In the genomic region with DNA sequence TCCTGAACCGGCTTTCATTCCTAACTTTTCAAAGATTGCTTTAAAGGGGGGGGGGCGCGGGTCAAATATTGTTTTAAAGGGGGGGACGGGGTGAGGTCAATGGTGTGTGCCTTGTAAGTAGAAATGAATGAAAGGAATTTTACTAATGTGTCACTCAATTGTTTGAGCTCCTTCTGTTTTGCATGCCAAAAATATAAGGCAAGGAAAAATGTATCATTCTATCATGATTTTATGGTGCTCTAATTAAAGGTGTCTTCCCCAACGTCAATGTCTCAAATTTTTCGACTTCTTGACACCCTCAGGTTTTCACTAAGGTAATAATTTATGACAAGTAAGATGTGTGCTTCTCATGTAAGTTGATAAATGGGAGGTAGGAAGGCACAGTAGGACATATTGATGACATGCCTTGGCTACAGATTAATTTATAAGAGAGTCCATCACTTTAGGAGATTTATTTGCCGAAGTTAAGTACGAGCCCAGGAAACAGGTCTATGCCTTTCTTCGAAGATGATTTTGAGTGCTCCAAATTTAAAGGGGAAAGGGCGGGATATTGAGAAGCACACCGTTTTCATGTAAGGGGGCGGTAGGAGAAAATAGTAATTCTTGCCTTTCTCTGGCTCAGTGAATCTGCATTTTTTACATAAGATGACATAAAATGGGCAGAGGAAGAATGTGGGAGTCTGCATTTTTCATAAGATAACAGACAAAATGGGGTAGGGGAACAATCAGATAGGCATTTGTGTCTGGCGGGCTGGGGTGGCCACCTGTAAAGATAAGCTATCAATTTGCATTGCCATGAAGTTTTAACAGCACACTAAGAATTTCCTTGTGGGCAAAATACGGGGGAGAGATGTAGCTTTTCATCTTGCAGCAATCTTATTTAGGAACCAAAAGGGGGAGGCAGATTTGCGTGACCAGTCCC, we compare ENCODE assay signal across 8 cellular contexts. TPM values are rescaled to one million over a fixed set of nuclear protein-coding genes. Genes with fewer than 3 reads are reported as not detected.
DNase-seq lines count a peak whose midpoint lies in the region; ATAC-seq and TF ChIP-seq lines count a peak whose summit lies in the region.

No MANE protein-coding gene starts in this region.

- no peak for TF ChIP-seq CTCF in CD14-positive monocyte (IDR thresholded peaks at IDR 0.05)
- TF ChIP-seq CTCF in neural crest cell (conservative IDR thresholded peaks at IDR 0.05), result no peak

- H3K4me1 Mint-ChIP-seq in CD14-positive monocyte (peaks cover 29% of the 10 kb centered on the region), neural crest cell (peaks cover 39% of the 10 kb centered on the region)

- no peaks in the 10 kb centered on the region for H3K27me3 Mint-ChIP-seq in CD14-positive monocyte (ENCODE audit: low read depth in 3 of 3)
- peaks cover 23% of the 10 kb centered on the region for H3K27me3 Mint-ChIP-seq in neural crest cell (ENCODE audit: low read depth)

- no peaks in the 10 kb centered on the region for H3K36me3 ChIP-seq in duodenal mucosa (ENCODE audit: control insufficient read depth in 1 of 2, insufficient read depth in 2 of 2, low read length in 2 of 2)

- intact Hi-C loops in CD14-positive monocyte (cut with micrococcal nuclease), result loop anchor here (1.0 to 5.0 kb wide), 2 partner anchors 148 kb away; partner anchors contain the start of gene RNF138 (in 1 of the 2)

- no peak for ATAC-seq in GM21390 (IDR thresholded peaks at IDR 0.05; ENCODE audit: unreplicated experiment)

- H3K9me3 Mint-ChIP-seq in CD14-positive monocyte (peaks cover 0 to 2% (median 0%) of the 10 kb centered on the region in 7 donors), neural crest cell (no peaks in the 10 kb centered on the region)

- peaks cover 20 to 28% of the 10 kb centered on the region in 2 donors for H3K4me1 ChIP-seq in duodenal mucosa (ENCODE audit: control insufficient read depth in 1 of 2, insufficient read depth in 2 of 2, low read length in 2 of 2)

- peaks cover 3 to 5% of the 10 kb centered on the region in 2 donors for H3K36me3 Mint-ChIP-seq in CD14-positive monocyte
- H3K36me3 Mint-ChIP-seq in neural crest cell (ENCODE audit: low read depth), result no peaks in the 10 kb centered on the region

- no peak overlapping the region for H3K27ac ChIP-seq in duodenal mucosa (ENCODE audit: low read depth, low read length)

- H3K27ac Mint-ChIP-seq in CD14-positive monocyte (peak overlapping the region; percentile 87 to 100 (median 94)), neural crest cell (ENCODE audit: unreplicated experiment) (peak overlapping the region; percentile 82)

- peak overlapping the region; percentile 99 to 100 for H3K4me3 Mint-ChIP-seq in CD14-positive monocyte
- peak overlapping the region; percentile 100 for H3K4me3 Mint-ChIP-seq in neural crest cell

- DNase-seq in CD14-positive monocyte (ENCODE audit: low spot score) (no peak), NCI-H226 (peak; percentile 17), neural crest cell (ENCODE audit: low read depth, low spot score) (no peak), NCI-H2081 (lab: John Stamatoyannopoulos, UW) (no peak), SKM-1 (lab: John Stamatoyannopoulos, UW; ENCODE audit: unreplicated experiment) (no peak)
- DNase-seq in stimulated activated naive CD4-positive, alpha-beta T cell treated with Interleukin-2 at 50 U/mL for 16 hours (lab: John Stamatoyannopoulos, UW), result no peak

- no peaks in the 10 kb centered on the region for H3K9me3 ChIP-seq in duodenal mucosa (ENCODE audit: control insufficient read depth in 1 of 2, low read length in 2 of 2)

- peak overlapping the region; percentile 61 to 88 for H3K9ac ChIP-seq in duodenal mucosa (ENCODE audit: low read depth in 1 of 2, low read length in 2 of 2)

- no peaks in the 10 kb centered on the region for H3K27me3 ChIP-seq in duodenal mucosa (ENCODE audit: control insufficient read depth in 1 of 2, insufficient read depth in 2 of 2, low read length in 2 of 2)

- H3K4me3 ChIP-seq in duodenal mucosa (ENCODE audit: low read depth in 1 of 2, low read length in 2 of 2), result peak overlapping the region; percentile 86 to 91

RNA-seq across cellular contexts. Expression of gene TRAPPC8, which starts 1.2 kb away (rescaled TPM):
- 10 to 100 TPM; 16.2 to 22.1 TPM for polyA plus RNA-seq in CD14-positive monocyte
- 27.7 and 31.2 TPM in 2 replicates for total RNA-seq in neural crest cell
